Comparison of ENCODE assay signal across 8 cellular contexts in the genomic region with DNA sequence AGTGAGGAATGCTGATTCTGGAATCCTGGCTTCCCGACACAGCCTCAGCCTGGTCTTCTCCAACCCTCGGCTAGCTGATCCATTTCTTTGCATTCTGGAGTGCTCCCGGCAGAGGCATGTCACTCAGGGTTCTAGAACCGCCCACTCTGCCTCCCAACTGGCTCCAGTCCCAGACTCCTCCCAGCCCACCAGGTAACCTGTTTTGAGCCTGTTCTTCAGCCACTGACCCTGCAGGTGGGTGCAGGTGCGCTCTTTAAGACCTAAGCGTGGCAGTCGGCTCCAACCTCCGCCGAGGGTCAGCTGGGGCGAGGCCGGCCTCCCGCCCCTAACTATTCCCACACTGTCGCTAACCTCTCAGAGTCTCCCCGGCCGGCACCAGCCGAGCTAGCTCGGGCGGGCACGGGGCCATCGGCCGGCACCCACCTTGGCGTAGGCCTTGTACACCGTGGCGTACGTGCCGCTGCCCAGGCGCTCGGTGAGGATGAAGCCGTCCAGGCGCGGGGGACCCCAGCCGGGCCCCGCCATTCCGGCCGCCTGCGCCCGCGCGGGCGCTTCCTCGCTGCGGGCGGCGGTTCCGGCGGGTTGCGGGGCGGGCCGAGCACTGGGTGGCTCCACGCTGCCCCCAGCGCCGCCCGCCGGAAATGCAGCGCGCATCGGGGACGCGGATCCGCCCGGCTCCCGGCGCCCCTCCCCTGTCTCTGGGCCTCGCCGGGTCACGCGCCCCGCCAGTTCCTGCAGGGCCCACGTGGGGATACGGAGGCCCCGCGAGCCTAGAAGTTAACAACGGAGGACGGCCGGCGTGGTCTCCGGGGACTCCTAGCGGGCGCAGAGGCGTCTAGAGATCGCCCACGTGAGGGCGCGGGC. TPM values are rescaled to one million over a fixed set of nuclear protein-coding genes. Genes with fewer than 3 reads are reported as not detected.
DNase-seq lines count a peak whose midpoint lies in the region; ATAC-seq, FAIRE-seq and TF ChIP-seq lines count a peak whose summit lies in the region.

TSS of gene ULK3 (minus strand) at position 576 of the 864 bp plus-strand sequence. CDS start at position 525, 51 bp downstream.

- BruUV-seq in IMR-90 (replicated peaks; lab: Mats Ljungman, UMichigan) (no TSS peak), endothelial cell of umbilical vein (replicated peaks; lab: Mats Ljungman, UMichigan) (no TSS peak)

- peak; percentile 87 for FAIRE-seq in endothelial cell of umbilical vein (lab: Jason Lieb, UNC)

- H3K79me1 ChIP-seq in IMR-90 (ENCODE audit: low read depth in 1 of 2, low read length in 2 of 2): peaks cover 0 to 17% of the 10 kb centered on the region in 2 experiments; a peak in 1 of 4 replicates

- peak within 1 kb of the TSS; percentile 94 for H2AK9ac ChIP-seq in IMR-90 (replicated peaks; ENCODE audit: low read depth, low read length, poor library complexity)

- peak within 1 kb of the TSS; percentile 93 for H2AFZ ChIP-seq in IMR-90 (replicated peaks; ENCODE audit: low read length, poor library complexity)
- H2AFZ ChIP-seq in OCI-LY3 (ENCODE audit: low read depth, low read length): peak within 1 kb of the TSS; percentile 12; the same call in 1 of the 2 replicates
- peak within 1 kb of the TSS; percentile 89 for H2AFZ ChIP-seq in endothelial cell of umbilical vein (ENCODE audit: low read depth, low read length)

- peak within 1 kb of the TSS; percentile 70 for H3K23ac ChIP-seq in IMR-90 (ENCODE audit: low read depth, low read length)

- H2BK15ac ChIP-seq in IMR-90 (ENCODE audit: low read depth, low read length): peak within 1 kb of the TSS; percentile 13; the same call in 1 of the 3 replicates

- peak within 1 kb of the TSS; percentile 78 for H3K14ac ChIP-seq in IMR-90 (replicated peaks; ENCODE audit: low read depth, low read length)

- H3K27me3 ChIP-seq in IMR-90 (ENCODE audit: control insufficient read depth, insufficient read depth, low read length) (no peaks in the 10 kb centered on the region), OCI-LY3 (ENCODE audit: low read depth, low read length) (no peaks in the 10 kb centered on the region), endothelial cell of umbilical vein (ENCODE audit: control insufficient read depth in 2 of 2, insufficient read depth in 2 of 2, low read length in 2 of 2) (no peaks in the 10 kb centered on the region)

- H3K79me2 ChIP-seq in OCI-LY3 (ENCODE audit: low read length): peaks cover 13% of the 10 kb centered on the region
- H3K79me2 ChIP-seq in endothelial cell of umbilical vein (ENCODE audit: control insufficient read depth, insufficient read depth, low read length): peaks cover 2% of the 10 kb centered on the region

- peak within 1 kb of the TSS; percentile 91 for H3K4me3 ChIP-seq in IMR-90 (ENCODE audit: insufficient read depth, low read depth, low read length)
- peak within 1 kb of the TSS; percentile 82 for H3K4me3 ChIP-seq in OCI-LY3 (ENCODE audit: low read length)
- peak within 1 kb of the TSS; percentile 61 to 81 (median 71) for H3K4me3 ChIP-seq in endothelial cell of umbilical vein (replicated peaks in 1 of 3; ENCODE audit: insufficient read depth in 1 of 3, low read depth in 1 of 3, low read length in 3 of 3)

- ATAC-seq in GM21528 (IDR thresholded peaks at IDR 0.05; ENCODE audit: low FRiP score, unreplicated experiment) (peak; percentile 67), IMR-90 (ENCODE audit: low read depth) (peak; percentile 98)

- peak; percentile 94 for DNase-seq in DMS 273 (lab: John Stamatoyannopoulos, UW; ENCODE audit: unreplicated experiment)
- peak; percentile 73 for DNase-seq in IMR-90
- DNase-seq in activated T-cell treated with anti-CD3 and anti-CD28 coated beads for 1 hour (ENCODE audit: low read depth): peak; percentile 91
- peak; percentile 81 for DNase-seq in endothelial cell of umbilical vein (ENCODE audit: low read depth, low spot score)
- peak; percentile 92 for DNase-seq in midbrain (lab: John Stamatoyannopoulos, UW)
- DNase-seq in stimulated activated CD8-positive, alpha-beta memory T cell treated with anti-CD3 and anti-CD28 coated beads, Interleukin-2, amount 100 ng/mL, for 1 hour (ENCODE audit: low read depth in 2 of 2): peak; percentile 81 to 85

- H4K91ac ChIP-seq in IMR-90 (ENCODE audit: insufficient read depth, low read depth, low read length): peak within 1 kb of the TSS; percentile 50

- H3K9ac ChIP-seq in IMR-90 (ENCODE audit: low read depth, low read length) (peak within 1 kb of the TSS; percentile 79), OCI-LY3 (ENCODE audit: low read length) (peak within 1 kb of the TSS; percentile 85), endothelial cell of umbilical vein (replicated peaks; ENCODE audit: extremely low read depth, insufficient read depth, low read length) (peak within 1 kb of the TSS; percentile 79)

- POLR2A ChIA-PET in IMR-90 (lab: Charles Lee; ENCODE audit: unreplicated experiment): no interaction called here
- POLR2A ChIA-PET in endothelial cell of umbilical vein (lab: Charles Lee): no interaction called here

- H3K27ac ChIP-seq in IMR-90 (ENCODE audit: insufficient read depth, low read length) (peak within 1 kb of the TSS; percentile 67), OCI-LY3 (ENCODE audit: low read length) (peak within 1 kb of the TSS; percentile 79), endothelial cell of umbilical vein (ENCODE audit: insufficient read depth, low read depth, low read length) (peak within 1 kb of the TSS; percentile 60)

- CTCF ChIA-PET in IMR-90 (lab: Yijun Ruan, JAX): interaction anchor here (0.6 to 1.2 kb wide), 2 partner anchors 13 to 59 kb away, joined by 3 to 4 read pairs; no protein-coding TSS in a partner anchor
- CTCF ChIA-PET in endothelial cell of umbilical vein (lab: Charles Lee): interaction anchor here (1.1 to 5.3 kb wide), 8 partner anchors 28 to 108 kb away, joined by 3 to 37 read pairs (median 6); no protein-coding TSS in a partner anchor

- H2BK120ac ChIP-seq in IMR-90 (ENCODE audit: low read depth, low read length): peak within 1 kb of the TSS; percentile 46; the same call in 1 of the 2 replicates

- H3K9me1 ChIP-seq in IMR-90 (ENCODE audit: insufficient read depth, low read length) (0 out of 2 replicates have a peak, but pooled peaks cover 3% of the 10 kb centered on the region), endothelial cell of umbilical vein (replicated peaks; ENCODE audit: control insufficient read depth, extremely low read depth, insufficient read depth, low read length) (no peaks in the 10 kb centered on the region)

- peak within 1 kb of the TSS; percentile 79 for H2AK5ac ChIP-seq in IMR-90 (ENCODE audit: low read depth, low read length)

- H3K56ac ChIP-seq in IMR-90 (ENCODE audit: extremely low read depth, insufficient read depth, low read length): no peak within 1 kb of the TSS

- H3K36me3 ChIP-seq in IMR-90 (ENCODE audit: control insufficient read depth, insufficient read depth, low read length) (peaks cover 17% of the 10 kb centered on the region), OCI-LY3 (replicated peaks; ENCODE audit: low read depth, low read length) (peaks cover 51% of the 10 kb centered on the region), endothelial cell of umbilical vein (ENCODE audit: control insufficient read depth in 2 of 2, extremely low read depth in 1 of 2, insufficient read depth in 2 of 2, low read length in 2 of 2) (peaks cover 0 to 17% of the 10 kb centered on the region in 2 experiments)

- TF ChIP-seq CTCF in IMR-90 (conservative IDR thresholded peaks at IDR 0.05; ENCODE audit: low read depth, low read length) (peak; percentile 79), OCI-LY3 (IDR thresholded peaks at IDR 0.05; ENCODE audit: low read depth, low read length) (peak; percentile 43), endothelial cell of umbilical vein (IDR thresholded peaks at IDR 0.05; ENCODE audit: extremely low read depth in 1 of 2, insufficient read depth in 1 of 2, low read depth in 1 of 2, low read length in 2 of 2) (peak; percentile 36 to 57)

- in situ Hi-C loops in IMR-90 (cut with MboI; ENCODE audit: low sequenced_read_pairs): no loop called here

- intact Hi-C loops in IMR-90 (cut with micrococcal nuclease) (loop anchor here (5.0 kb wide), 2 partner anchors 49 to 64 kb away; partner anchors contain the start of genes FAM219B and MPI), endothelial cell of umbilical vein (cut with micrococcal nuclease) (loop anchor here (1.0 to 5.0 kb wide), 5 partner anchors 30 to 108 kb away; partner anchors contain the start of genes COX5A and SCAMP2)

- H3K9me3 ChIP-seq in IMR-90 (ENCODE audit: control insufficient read depth, insufficient read depth, low read length): no peaks in the 10 kb centered on the region
- no peaks in the 10 kb centered on the region for H3K9me3 ChIP-seq in OCI-LY3 (ENCODE audit: insufficient read depth, low read length)
- no peaks in the 10 kb centered on the region for H3K9me3 ChIP-seq in endothelial cell of umbilical vein (replicated peaks; ENCODE audit: control insufficient read depth, insufficient read depth, low read length)

- no peak within 1 kb of the TSS for H2BK20ac ChIP-seq in IMR-90 (ENCODE audit: low read depth, low read length)

- H4K8ac ChIP-seq in IMR-90 (ENCODE audit: low read depth in 2 of 2, low read length in 2 of 2): peak within 1 kb of the TSS; percentile 89 to 91

- H4K5ac ChIP-seq in IMR-90 (ENCODE audit: low read depth, low read length): peak within 1 kb of the TSS; percentile 35

- H3K18ac ChIP-seq in IMR-90 (ENCODE audit: low read depth, low read length): no peak within 1 kb of the TSS; the same call in 1 of the 2 replicates

- H4K20me1 ChIP-seq in IMR-90 (ENCODE audit: insufficient read depth, low read length) (no peaks in the 10 kb centered on the region), OCI-LY3 (ENCODE audit: insufficient read depth, low read length) (no peaks in the 10 kb centered on the region), endothelial cell of umbilical vein (replicated peaks; ENCODE audit: control insufficient read depth, extremely low read depth, insufficient read depth, low read length) (no peaks in the 10 kb centered on the region)

- WGBS in IMR-90 (ENCODE audit: extremely low coverage in 2 of 2, insufficient read length in 1 of 2), 2 experiments: 1% methylated on average over 38 of the region's 84 CpGs; no CpG with 5 or more reads in 1 of the 2 experiments

- peak within 1 kb of the TSS; percentile 54 for H2BK5ac ChIP-seq in IMR-90 (ENCODE audit: low read depth, low read length, poor library complexity, severe bottlenecking)

- H3K4ac ChIP-seq in IMR-90 (ENCODE audit: low read depth, low read length): peak within 1 kb of the TSS; percentile 92

- dilution Hi-C loops in IMR-90 (cut with HindIII; ENCODE audit: low sequenced_read_pairs, unreplicated experiment): no loop called here
- dilution Hi-C loops in endothelial cell of umbilical vein (cut with MboI; ENCODE audit: extremely low pct_ligation_motif_present, low sequenced_read_pairs): no loop called here

- H3K4me2 ChIP-seq in IMR-90 (ENCODE audit: low read depth, low read length) (peak within 1 kb of the TSS; percentile 83), OCI-LY3 (ENCODE audit: low read length) (peak within 1 kb of the TSS; percentile 87), endothelial cell of umbilical vein (ENCODE audit: insufficient read depth, low read length) (peak within 1 kb of the TSS; percentile 87)

- H3K4me1 ChIP-seq in IMR-90 (ENCODE audit: control insufficient read depth, insufficient read depth, low read length) (peaks cover 4% of the 10 kb centered on the region; the same call in 1 of the 2 replicates), OCI-LY3 (ENCODE audit: low read length) (peaks cover 29% of the 10 kb centered on the region), endothelial cell of umbilical vein (ENCODE audit: control insufficient read depth, extremely low read depth, insufficient read depth, low read length) (peaks cover 11% of the 10 kb centered on the region)

- TF ChIP-seq POLR2A in IMR-90 (IDR thresholded peaks at IDR 0.05; ENCODE audit: low read depth, low read length) (no peak), endothelial cell of umbilical vein (IDR thresholded peaks at IDR 0.05; ENCODE audit: low read depth, low read length) (peak; percentile 88)

- peak; percentile 41 for TF ChIP-seq RAD21 in IMR-90 (IDR thresholded peaks at IDR 0.05; ENCODE audit: low read length)

RNA-seq across cellular contexts. Expression of gene ULK3, which starts in this region (rescaled TPM):
- total RNA-seq in IMR-90 (2012; rRNA removed) (8.6 and 11.8 TPM in 2 replicates), endothelial cell of umbilical vein (29.0 and 36.0 TPM in 2 replicates)
- polyA plus RNA-seq in IMR-90 (2012; rRNA removed) (22.7 and 24.7 TPM in 2 replicates), endothelial cell of umbilical vein (48.6 and 60.3 TPM in 2 replicates)
- 10.2 and 12.4 TPM in 2 replicates for polyA plus RNA-seq in IMR-90 (2012; cell fraction: cytosol; rRNA removed)
- polyA plus RNA-seq in IMR-90 (2012; cell fraction: nucleus; rRNA removed; ENCODE audit: low replicate concordance): 160 and 201 TPM in 2 replicates
- 22.8 and 28.4 TPM in 2 replicates for polyA plus RNA-seq in endothelial cell of umbilical vein (2011; cell fraction: cytosol; rRNA removed)
- polyA plus RNA-seq in endothelial cell of umbilical vein (2011; cell fraction: nucleus; rRNA removed): 320 and 340 TPM in 2 replicates
- 23.6 and 35.2 TPM in 2 replicates for polyA plus RNA-seq in endothelial cell of umbilical vein (2012)
- 41.1 and 58.2 TPM in 2 replicates for polyA minus RNA-seq in endothelial cell of umbilical vein
- 19.7 TPM for polyA minus RNA-seq in endothelial cell of umbilical vein (2011; cell fraction: cytosol; rRNA and poly(A)+ RNA removed)
- 22.6 and 31.4 TPM in 2 replicates for polyA minus RNA-seq in endothelial cell of umbilical vein (2011; cell fraction: nucleus; rRNA and poly(A)+ RNA removed)

Comparison
In these comparisons a context has a peak if more than half of its experiments do, and no peak if none do; other contexts are left out.
1. Peak in every context shown above with its lines: DNase-seq, ATAC-seq, H3K4me3 ChIP-seq and H3K27ac ChIP-seq.
2. H2AFZ ChIP-seq: peak in every context shown above with its lines; median percentile 93 in IMR-90; 89 in endothelial cell of umbilical vein; 12 in OCI-LY3.